In the genomic region with DNA sequence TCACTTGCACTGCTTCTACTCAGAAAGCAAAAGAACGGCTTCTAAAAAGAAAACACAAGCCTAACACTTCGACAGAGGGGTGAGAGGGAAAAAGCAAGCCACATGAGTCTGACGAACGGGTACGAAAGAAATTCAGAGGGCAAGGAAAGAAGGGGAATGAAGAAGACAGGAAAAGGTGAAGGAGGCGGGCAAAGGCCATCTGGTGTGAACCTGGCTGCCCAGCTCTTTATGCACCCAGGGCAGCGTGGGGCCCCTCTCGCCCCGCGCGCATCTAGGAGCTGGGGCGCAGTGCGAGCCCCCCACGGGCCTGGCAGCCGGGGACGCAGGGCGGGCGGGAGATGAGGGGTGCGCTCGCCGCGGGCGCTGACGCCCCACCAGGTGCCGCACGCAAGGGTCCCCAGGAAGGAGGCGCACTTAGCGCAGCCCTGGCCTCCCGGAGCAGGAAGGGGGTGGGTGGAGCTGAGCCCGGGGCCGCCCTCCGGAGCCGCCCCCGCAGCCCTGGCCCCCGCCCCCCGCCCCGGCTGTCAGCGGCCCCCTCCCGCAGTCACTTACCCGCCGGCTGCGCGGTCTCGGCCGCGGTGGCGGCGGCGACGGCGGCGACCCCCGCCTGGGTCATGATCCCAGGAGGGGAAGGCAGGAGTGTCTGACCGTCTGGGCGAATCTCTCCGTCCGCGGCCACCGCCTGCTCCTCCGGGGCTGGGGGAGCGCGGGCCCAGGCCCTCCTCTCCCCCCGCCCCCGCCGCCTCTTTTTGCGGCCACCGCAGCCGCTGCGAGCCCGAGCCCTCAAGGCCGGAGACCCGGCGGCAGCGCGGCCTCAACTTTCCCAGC, we compare ENCODE assay signal across 8 cellular contexts. TPM values are rescaled to one million over a fixed set of nuclear protein-coding genes. Genes with fewer than 3 reads are reported as not detected.
DNase-seq lines count a peak whose midpoint lies in the region; ATAC-seq and TF ChIP-seq lines count a peak whose summit lies in the region.

A gene with protein sequence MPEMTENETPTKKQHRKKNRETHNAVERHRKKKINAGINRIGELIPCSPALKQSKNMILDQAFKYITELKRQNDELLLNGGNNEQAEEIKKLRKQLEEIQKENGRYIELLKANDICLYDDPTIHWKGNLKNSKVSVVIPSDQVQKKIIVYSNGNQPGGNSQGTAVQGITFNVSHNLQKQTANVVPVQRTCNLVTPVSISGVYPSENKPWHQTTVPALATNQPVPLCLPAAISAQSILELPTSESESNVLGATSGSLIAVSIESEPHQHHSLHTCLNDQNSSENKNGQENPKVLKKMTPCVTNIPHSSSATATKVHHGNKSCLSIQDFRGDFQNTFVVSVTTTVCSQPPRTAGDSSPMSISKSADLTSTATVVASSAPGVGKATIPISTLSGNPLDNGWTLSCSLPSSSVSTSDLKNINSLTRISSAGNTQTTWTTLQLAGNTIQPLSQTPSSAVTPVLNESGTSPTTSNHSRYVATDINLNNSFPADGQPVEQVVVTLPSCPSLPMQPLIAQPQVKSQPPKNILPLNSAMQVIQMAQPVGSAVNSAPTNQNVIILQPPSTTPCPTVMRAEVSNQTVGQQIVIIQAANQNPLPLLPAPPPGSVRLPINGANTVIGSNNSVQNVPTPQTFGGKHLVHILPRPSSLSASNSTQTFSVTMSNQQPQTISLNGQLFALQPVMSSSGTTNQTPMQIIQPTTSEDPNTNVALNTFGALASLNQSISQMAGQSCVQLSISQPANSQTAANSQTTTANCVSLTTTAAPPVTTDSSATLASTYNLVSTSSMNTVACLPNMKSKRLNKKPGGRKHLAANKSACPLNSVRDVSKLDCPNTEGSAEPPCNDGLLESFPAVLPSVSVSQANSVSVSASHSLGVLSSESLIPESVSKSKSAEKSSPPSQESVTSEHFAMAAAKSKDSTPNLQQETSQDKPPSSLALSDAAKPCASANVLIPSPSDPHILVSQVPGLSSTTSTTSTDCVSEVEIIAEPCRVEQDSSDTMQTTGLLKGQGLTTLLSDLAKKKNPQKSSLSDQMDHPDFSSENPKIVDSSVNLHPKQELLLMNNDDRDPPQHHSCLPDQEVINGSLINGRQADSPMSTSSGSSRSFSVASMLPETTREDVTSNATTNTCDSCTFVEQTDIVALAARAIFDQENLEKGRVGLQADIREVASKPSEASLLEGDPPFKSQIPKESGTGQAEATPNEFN (N-terminal part only) (minus strand): TSS at position 825 of the 828 bp plus-strand sequence. CDS start 21,764 bp downstream, outside the sequence.

- TF ChIP-seq CTCF in dorsolateral prefrontal cortex (IDR thresholded peaks at IDR 0.05 in 54 of 56, conservative IDR thresholded peaks at IDR 0.05 in 2 of 56; ENCODE audit: low read depth in 1 of 56, partially characterized antibody in 56 of 56), result peak in 26 of 56 donors; percentile 9 to 72 (median 23)
- no peak for TF ChIP-seq CTCF in lung (IDR thresholded peaks at IDR 0.05; ENCODE audit: control extremely low read depth, extremely low read depth)

- ATAC-seq in GM18867 (IDR thresholded peaks at IDR 0.05; ENCODE audit: unreplicated experiment), result peak; percentile 62
- peak; percentile 59 for ATAC-seq in HG03066 (IDR thresholded peaks at IDR 0.05; ENCODE audit: low read depth, unreplicated experiment)
- peak; percentile 87 for ATAC-seq in lung (ENCODE audit: insufficient read depth, low FRiP score)

- no peaks in the 10 kb centered on the region for H3K9me3 ChIP-seq in lung (ENCODE audit: control insufficient read depth in 2 of 2, insufficient read depth in 1 of 2, low read length in 1 of 2)

- H3K4me3 ChIP-seq in dorsolateral prefrontal cortex (peak within 1 kb of the TSS; percentile 61 to 99 (median 88)), lung (peak within 1 kb of the TSS; percentile 93)

- no peaks in the 10 kb centered on the region for H3K27me3 ChIP-seq in dorsolateral prefrontal cortex
- no peaks in the 10 kb centered on the region for H3K27me3 ChIP-seq in lung (ENCODE audit: control insufficient read depth, insufficient read depth)

- peak; percentile 88 for DNase-seq in AG08395 (ENCODE audit: low spot score)
- peak; percentile 34 for DNase-seq in NCI-H460 (ENCODE audit: extremely low read depth, low read depth)
- DNase-seq in activated CD4-positive, alpha-beta T cell treated with anti-CD3 and anti-CD28 coated beads, Interleukin-2, amount 50 U/mL, for 4 hours, result peak; percentile 74 to 75
- peak; percentile 28 to 84 (median 62) for DNase-seq in dorsolateral prefrontal cortex
- peak; percentile 83 for DNase-seq in lung (ENCODE audit: low spot score)
- peak; percentile 46 to 73 (median 66) for DNase-seq in stimulated activated CD4-positive, alpha-beta T cell treated with anti-CD3 and anti-CD28 coated beads, TNF-alpha, amount 100 ng/mL, for 48 hours (ENCODE audit: low read depth in 3 of 3)

- intact Hi-C loops in dorsolateral prefrontal cortex (cut with DNase I), result loop anchor here (1.0 to 2.0 kb wide), 3 partner anchors 50 to 361 kb away; a partner anchor contains a TSS

- H3K27ac ChIP-seq in dorsolateral prefrontal cortex (peak within 1 kb of the TSS; percentile 83 to 100 (median 97)), lung (ENCODE audit: low read depth in 1 of 2, low read length in 1 of 2) (peak within 1 kb of the TSS; percentile 99)

- WGBS in lung, 2 donors, result 1% methylated on average over 28 to 75 of the region's 75 CpGs

- no peaks in the 10 kb centered on the region for H3K36me3 ChIP-seq in lung (ENCODE audit: control insufficient read depth in 2 of 2, insufficient read depth in 2 of 2, low read length in 2 of 2)

- peaks cover 7 to 20% of the 10 kb centered on the region in 2 donors for H3K4me1 ChIP-seq in lung (ENCODE audit: control insufficient read depth in 2 of 2, insufficient read depth in 2 of 2, low read length in 2 of 2)

RNA-seq across cellular contexts. Expression of the gene that starts here (rescaled TPM):
- total RNA-seq in NCI-H460 (2014; rRNA removed; shearing (Covaris generic)), result 6.1 and 7.9 TPM in 2 replicates
- polyA plus RNA-seq in NCI-H460 (2014; cell fraction: nucleus; rRNA removed), result 1.2 and 3.5 TPM in 2 replicates
- 10 to 100 TPM; 15.8 to 28.6 (median 23.4) TPM for total RNA-seq in dorsolateral prefrontal cortex
- 10 to 100 TPM; 14.3 to 21.3 TPM for total RNA-seq in lung
- polyA plus RNA-seq in lung, result 1 to 10 TPM; 5.2 to 5.4 TPM

Comparison
In these comparisons a context has a peak if more than half of its experiments do, and no peak if none do; other contexts are left out.
1. Peak in every context shown above with its lines: DNase-seq, ATAC-seq, H3K4me3 ChIP-seq and H3K27ac ChIP-seq.
2. DNase-seq: peak in every context shown above with its lines; median percentile 88 in AG08395; 83 in lung; 74 in activated CD4-positive, alpha-beta T cell treated with anti-CD3 and anti-CD28 coated beads, Interleukin-2, amount 50 U/mL, for 4 hours; 66 in stimulated activated CD4-positive, alpha-beta T cell treated with anti-CD3 and anti-CD28 coated beads, TNF-alpha, amount 100 ng/mL, for 48 hours; 62 in dorsolateral prefrontal cortex; 34 in NCI-H460.